In the genomic region with DNA sequence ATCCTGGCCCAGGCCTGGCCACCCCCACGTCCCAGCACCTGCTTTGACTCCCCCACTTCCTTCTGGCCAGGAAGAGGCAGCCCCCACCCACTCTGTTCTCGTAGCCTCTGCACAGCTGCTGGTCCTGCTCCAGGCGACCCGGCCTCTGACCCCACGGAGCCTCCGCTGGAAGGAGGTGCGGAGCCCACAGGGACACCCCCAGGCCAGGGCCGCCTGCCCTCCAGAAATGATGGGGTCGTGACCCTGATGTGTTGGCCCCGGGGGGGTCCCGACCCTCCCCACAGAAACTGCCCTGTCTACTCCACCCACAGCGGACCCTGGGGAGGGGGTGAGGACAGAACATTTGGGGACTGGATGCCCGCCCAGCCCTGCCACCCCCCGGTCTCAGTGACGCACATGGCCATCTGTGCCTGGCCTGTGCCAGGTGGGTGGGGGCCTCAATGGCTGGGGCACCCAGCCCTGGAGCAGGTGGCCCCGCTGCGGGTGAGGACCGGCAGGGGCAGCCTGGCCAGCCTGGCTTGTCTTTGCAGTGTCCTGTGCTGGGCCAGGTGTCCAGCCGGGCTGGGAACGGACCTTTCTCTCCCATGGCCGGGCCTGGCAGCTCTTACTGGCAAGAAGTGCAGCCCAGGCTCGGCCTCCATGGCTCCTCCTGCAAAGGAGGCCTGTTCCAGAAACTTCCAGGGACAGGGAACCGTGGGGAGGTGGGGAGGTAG, we compare ENCODE assay signal across 12 cellular contexts.
DNase-seq lines count a peak whose midpoint lies in the region; ATAC-seq, FAIRE-seq and TF ChIP-seq lines count a peak whose summit lies in the region.
"Had no signal": no experiment of that assay in that cellular context is flagged by ENCODE, and none has a peak within 500 bp of the region (broad histone marks: within the 10 kb centered on the region; RNA-seq: fewer than 3 reads in every experiment).

No MANE protein-coding gene starts in this region.

- H2BK120ac ChIP-seq in mesenchymal stem cell (ENCODE audit: low read depth, low read length): peak overlapping the region; percentile 100

- TF ChIP-seq POLR2A in K562 (conservative IDR thresholded peaks at IDR 0.05): no peak

- H2AFZ ChIP-seq in K562 (ENCODE audit: low read depth, low read length): no peak overlapping the region
- H2AFZ ChIP-seq in mesenchymal stem cell (ENCODE audit: low read depth, low read length): no peak overlapping the region

- H3K23ac ChIP-seq in mesenchymal stem cell (ENCODE audit: low read length in 2 of 2): no peak overlapping the region

- H3K9me3 ChIP-seq in K562 (replicated peaks; ENCODE audit: control insufficient read depth, insufficient read depth, low read depth, low read length): no peaks in the 10 kb centered on the region
- H3K9me3 ChIP-seq in mesenchymal stem cell (ENCODE audit: control insufficient read depth, low read length): no peaks in the 10 kb centered on the region

- H4K8ac ChIP-seq in mesenchymal stem cell (ENCODE audit: low read length): peak overlapping the region; percentile 100

- no peak for TF ChIP-seq RAD21 in K562 (CRISPR knock-in tag; conservative IDR thresholded peaks at IDR 0.05 in 1 of 2, IDR thresholded peaks at IDR 0.05 in 1 of 2)

- CTCF ChIA-PET in K562 (lab: Yijun Ruan, JAX; ENCODE audit: low intra/inter-chr PET ratio): no interaction called here

- in situ Hi-C loops in K562 (cut with MboI): no loop called here
- in situ Hi-C loops in KBM-7 (cut with MboI; ENCODE audit: low pct_unique_long_range_greater_than_20kb, low sequenced_read_pairs): no loop called here

- peak overlapping the region in 1 of 2 experiments; percentile 76; a peak in 2 of 4 replicates for H3K9ac ChIP-seq in K562 (ENCODE audit: insufficient read depth in 1 of 2, low read depth in 2 of 2, low read length in 2 of 2)
- H3K9ac ChIP-seq in mesenchymal stem cell (ENCODE audit: low read length): peak overlapping the region; percentile 61

- no peak overlapping the region for H2BK5ac ChIP-seq in mesenchymal stem cell (ENCODE audit: low read depth, low read length, poor library complexity, severe bottlenecking)

- H3K4me3 ChIP-seq in K562 (no peak overlapping the region), mesenchymal stem cell (ENCODE audit: insufficient read depth in 1 of 2, low read depth in 1 of 2, low read length in 2 of 2) (peak overlapping the region in 1 of 2 experiments; percentile 14)

- intact Hi-C loops in K562 (cut with micrococcal nuclease): loop anchor here (10.0 kb wide), 1 partner anchor 62 kb away; no protein-coding TSS in a partner anchor

- peak overlapping the region; percentile 83 for H2BK15ac ChIP-seq in mesenchymal stem cell (ENCODE audit: low read depth, poor library complexity, severe bottlenecking)

- POLR2A ChIA-PET in K562 (lab: Yijun Ruan, JAX): interaction anchor here (0.6 kb wide), 3 partner anchors 133 to 965 kb away, joined by 3 read pairs; no protein-coding TSS in a partner anchor

- no peak overlapping the region for H3K4me2 ChIP-seq in K562 (ENCODE audit: insufficient read depth, low read length)
- no peak overlapping the region for H3K4me2 ChIP-seq in mesenchymal stem cell (ENCODE audit: low read length, poor library complexity, severe bottlenecking)

- TF ChIP-seq CTCF in K562 (IDR thresholded peaks at IDR 0.05 in 2 of 3, conservative IDR thresholded peaks at IDR 0.05 in 1 of 3; ENCODE audit: insufficient read depth in 2 of 3, low read depth in 1 of 3, low read length in 3 of 3): no peak

- WGBS in K562 (ENCODE audit: insufficient coverage, low coverage, missing lambda C conversion rate): 58% methylated on average over 22 of the region's 23 CpGs
- 82% methylated on average over 19 of the region's 23 CpGs for WGBS in mesenchymal stem cell

- no peak for TF ChIP-seq EP300 in K562 (IDR thresholded peaks at IDR 0.05; ENCODE audit: low read length)

- H2BK12ac ChIP-seq in mesenchymal stem cell (ENCODE audit: low read length in 2 of 2): peak overlapping the region; percentile 40 to 72

- peaks cover 2 to 4% of the 10 kb centered on the region in 2 experiments; a peak in 3 of 5 replicates for H3K27me3 ChIP-seq in K562 (ENCODE audit: control insufficient read depth in 2 of 2, insufficient read depth in 2 of 2, low read length in 2 of 2)
- H3K27me3 ChIP-seq in mesenchymal stem cell (ENCODE audit: control insufficient read depth in 1 of 2, insufficient read depth in 1 of 2, low read length in 2 of 2): no peaks in the 10 kb centered on the region

- no peaks in the 10 kb centered on the region for H3K9me1 ChIP-seq in K562 (ENCODE audit: control insufficient read depth, insufficient read depth, low read length)

- peaks cover 10 to 77% of the 10 kb centered on the region in 2 experiments; a peak in 4 of 5 replicates for H3K4me1 ChIP-seq in K562 (replicated peaks in 1 of 2; ENCODE audit: control insufficient read depth in 2 of 2, insufficient read depth in 2 of 2, low read length in 2 of 2)
- peaks cover 64% of the 10 kb centered on the region for H3K4me1 ChIP-seq in mesenchymal stem cell (ENCODE audit: control insufficient read depth, insufficient read depth, low read depth, low read length)

- peaks cover 31% of the 10 kb centered on the region for H3K79me1 ChIP-seq in mesenchymal stem cell (replicated peaks; ENCODE audit: low read length, poor library complexity, severe bottlenecking)

- peak overlapping the region; percentile 100 for H4K91ac ChIP-seq in mesenchymal stem cell (ENCODE audit: low read length)

- no TSS peak for BruUV-seq in K562 (replicated peaks; lab: Mats Ljungman, UMichigan)

- FAIRE-seq in K562 (lab: Jason Lieb, UNC): peak; percentile 11
- FAIRE-seq: GM19239 had no signal

- H3K4ac ChIP-seq in mesenchymal stem cell (ENCODE audit: low read depth in 1 of 2, low read length in 2 of 2): peak overlapping the region; percentile 13 to 32

- no peaks in the 10 kb centered on the region for H4K20me1 ChIP-seq in K562 (replicated peaks; ENCODE audit: control insufficient read depth, insufficient read depth, low read length)

- H3K18ac ChIP-seq in mesenchymal stem cell (ENCODE audit: low read depth in 1 of 2, low read length in 2 of 2): peak overlapping the region in 1 of 2 experiments; percentile 84

- H3K14ac ChIP-seq in mesenchymal stem cell (ENCODE audit: low read length in 2 of 2): no peak overlapping the region

- H3K27ac ChIP-seq in K562 (ENCODE audit: extremely low read depth, low read depth, low read length) (no peak overlapping the region), mesenchymal stem cell (ENCODE audit: low read length, poor library complexity, severe bottlenecking) (no peak overlapping the region), temporal lobe (ENCODE audit: low read depth, low read length) (peak overlapping the region; percentile 44)

- no peaks in the 10 kb centered on the region for H3K79me2 ChIP-seq in K562 (ENCODE audit: control insufficient read depth, insufficient read depth, low read length)

- DNase-seq in NAMALWA (ENCODE audit: low spot score): peak; percentile 47
- DNase-seq in K562 (ENCODE audit: extremely low read depth in 1 of 4, low spot score in 3 of 4): peak in 2 of 4 experiments; percentile 38 to 40
- peak; percentile 25 for DNase-seq in mesenchymal stem cell
- no peak for DNase-seq in KBM-7
- DNase-seq: activated CD4-positive, alpha-beta T cell treated with anti-CD3 and anti-CD28 coated beads, Interleukin-2, amount 50 U/mL, for 4 hours; amniotic stem cell; NCI-H1092 treated with DMSO at 0.1 percent for 48 hours; stimulated activated CD4-positive, alpha-beta T cell treated with anti-CD3 and anti-CD28 coated beads, Interleukin-2, amount 100 ng/mL, for 48 hours had no signal

- H3K36me3 ChIP-seq in K562 (ENCODE audit: control insufficient read depth, insufficient read depth, low read length) (peaks cover 26% of the 10 kb centered on the region; the same call in 2 of the 3 replicates), mesenchymal stem cell (ENCODE audit: control insufficient read depth in 1 of 2, insufficient read depth in 2 of 2, low read depth in 1 of 2, low read length in 2 of 2) (peaks cover 16 to 34% of the 10 kb centered on the region in 2 experiments)

- peak overlapping the region; percentile 76 for H2AK5ac ChIP-seq in mesenchymal stem cell (ENCODE audit: low read length, severe bottlenecking)

- ATAC-seq in K562 (peak; percentile 9), GM21381 (IDR thresholded peaks at IDR 0.05; ENCODE audit: unreplicated experiment) (no peak), GM21367 (IDR thresholded peaks at IDR 0.05; ENCODE audit: unreplicated experiment) (no peak)

TF ChIP-seq in K562, 482 proteins besides CTCF, POLR2A, EP300 and RAD21:
- TF ChIP-seq POLR2G (IDR thresholded peaks at IDR 0.05; ENCODE audit: low read depth, low read length) (peak; percentile 51), ZBTB7A (IDR thresholded peaks at IDR 0.05; ENCODE audit: borderline replicate concordance, control insufficient read depth, low read depth, low read length) (peak; percentile 62; the same call in 1 of the 2 replicates), CBFA2T2 (conservative IDR thresholded peaks at IDR 0.05) (no peak), EGR1 (conservative IDR thresholded peaks at IDR 0.05) (peak; percentile 43; the same call in 1 of the 2 replicates), CBFA2T3 (IDR thresholded peaks at IDR 0.05) (peak; percentile 27), ZNF830 (CRISPR knock-in tag; IDR thresholded peaks at IDR 0.05) (no peak)
- TF ChIP-seq, protein P1, sequence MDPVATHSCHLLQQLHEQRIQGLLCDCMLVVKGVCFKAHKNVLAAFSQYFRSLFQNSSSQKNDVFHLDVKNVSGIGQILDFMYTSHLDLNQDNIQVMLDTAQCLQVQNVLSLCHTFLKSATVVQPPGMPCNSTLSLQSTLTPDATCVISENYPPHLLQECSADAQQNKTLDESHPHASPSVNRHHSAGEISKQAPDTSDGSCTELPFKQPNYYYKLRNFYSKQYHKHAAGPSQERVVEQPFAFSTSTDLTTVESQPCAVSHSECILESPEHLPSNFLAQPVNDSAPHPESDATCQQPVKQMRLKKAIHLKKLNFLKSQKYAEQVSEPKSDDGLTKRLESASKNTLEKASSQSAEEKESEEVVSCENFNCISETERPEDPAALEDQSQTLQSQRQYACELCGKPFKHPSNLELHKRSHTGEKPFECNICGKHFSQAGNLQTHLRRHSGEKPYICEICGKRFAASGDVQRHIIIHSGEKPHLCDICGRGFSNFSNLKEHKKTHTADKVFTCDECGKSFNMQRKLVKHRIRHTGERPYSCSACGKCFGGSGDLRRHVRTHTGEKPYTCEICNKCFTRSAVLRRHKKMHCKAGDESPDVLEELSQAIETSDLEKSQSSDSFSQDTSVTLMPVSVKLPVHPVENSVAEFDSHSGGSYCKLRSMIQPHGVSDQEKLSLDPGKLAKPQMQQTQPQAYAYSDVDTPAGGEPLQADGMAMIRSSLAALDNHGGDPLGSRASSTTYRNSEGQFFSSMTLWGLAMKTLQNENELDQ (CRISPR knock-in tag; IDR thresholded peaks at IDR 0.05; ENCODE audit: borderline replicate concordance): no peak
